1 cellular context compared by ENCODE assay signal in genomic region chr1:42939216-42939615, GRCh38.
TF ChIP-seq lines count a peak whose summit lies in the region.

No MANE protein-coding gene starts in this region.

TF ChIP-seq in IMR-90, 13 proteins besides CTCF, POLR2A, EP300 and RAD21 (continued from another document):
- no peak for TF ChIP-seq MAFK (IDR thresholded peaks at IDR 0.05; ENCODE audit: low read depth, low read length)
